Comparison of ENCODE assay signal across 8 cellular contexts in genomic region chr15:58331562-58331902, GRCh38.
A peak's percentile ranks its signal among the peaks of the same experiment; 100 is the strongest.
DNase-seq lines count a peak whose midpoint lies in the region; ATAC-seq and TF ChIP-seq lines count a peak whose summit lies in the region.

No MANE protein-coding gene starts in this region.

- ATAC-seq in CD4-positive, CD25-positive, alpha-beta regulatory T cell (ENCODE audit: low read depth in 2 of 2): no peak

- H3K79me2 ChIP-seq in OCI-LY1 (ENCODE audit: insufficient read depth, low read length): no peaks in the 10 kb centered on the region

- no peaks in the 10 kb centered on the region for H3K27me3 ChIP-seq in CD4-positive, CD25-positive, alpha-beta regulatory T cell (ENCODE audit: control insufficient read depth, insufficient read depth, low read length)
- H3K27me3 ChIP-seq in OCI-LY1 (ENCODE audit: insufficient read depth, low read length) (no peaks in the 10 kb centered on the region), dorsolateral prefrontal cortex (no peaks in the 10 kb centered on the region)

- H3K27ac ChIP-seq in CD4-positive, CD25-positive, alpha-beta regulatory T cell (ENCODE audit: insufficient read depth, low read length, poor library complexity, severe bottlenecking): no peak overlapping the region
- peak overlapping the region; percentile 43 for H3K27ac ChIP-seq in OCI-LY1 (ENCODE audit: low read depth, low read length, poor library complexity, severe bottlenecking)
- H3K27ac ChIP-seq in dorsolateral prefrontal cortex: peak overlapping the region; percentile 26 to 96 (median 90)

- no peak overlapping the region for H3K4me3 ChIP-seq in CD4-positive, CD25-positive, alpha-beta regulatory T cell (ENCODE audit: low read depth, low read length)
- peak overlapping the region; percentile 34 for H3K4me3 ChIP-seq in OCI-LY1 (ENCODE audit: low read depth, low read length, poor library complexity, severe bottlenecking)
- peak overlapping the region in 25 of 59 donors; percentile 2 to 42 (median 21) for H3K4me3 ChIP-seq in dorsolateral prefrontal cortex

- H3K27me3 Mint-ChIP-seq in CD4-positive, CD25-positive, alpha-beta regulatory T cell: peaks cover 1% of the 10 kb centered on the region
- H3K27me3 Mint-ChIP-seq in neural crest cell (ENCODE audit: low read depth): no peaks in the 10 kb centered on the region

- peak overlapping the region in 2 of 3 donors; percentile 83 to 84 for H3K27ac Mint-ChIP-seq in CD4-positive, CD25-positive, alpha-beta regulatory T cell
- H3K27ac Mint-ChIP-seq in neural crest cell (ENCODE audit: unreplicated experiment): peak overlapping the region; percentile 99

- peak overlapping the region; percentile 33; the same call in 1 of the 2 replicates for H3K9ac ChIP-seq in OCI-LY1 (ENCODE audit: low read length)

- no peaks in the 10 kb centered on the region for H3K36me3 ChIP-seq in CD4-positive, CD25-positive, alpha-beta regulatory T cell (ENCODE audit: control insufficient read depth, insufficient read depth, low read length)
- H3K36me3 ChIP-seq in OCI-LY1 (ENCODE audit: insufficient read depth, low read length): no peaks in the 10 kb centered on the region

- no peaks in the 10 kb centered on the region for H3K36me3 Mint-ChIP-seq in CD4-positive, CD25-positive, alpha-beta regulatory T cell
- peaks cover 2% of the 10 kb centered on the region for H3K36me3 Mint-ChIP-seq in neural crest cell (ENCODE audit: low read depth)

- no peaks in the 10 kb centered on the region for H3K9me2 ChIP-seq in OCI-LY1 (ENCODE audit: low read depth, low read length)

- H2AFZ ChIP-seq in OCI-LY1 (ENCODE audit: low read length): peak overlapping the region; percentile 48; the same call in 1 of the 2 replicates

- H3K4me1 Mint-ChIP-seq in CD4-positive, CD25-positive, alpha-beta regulatory T cell: peaks cover 13 to 25% (median 16%) of the 10 kb centered on the region in 4 donors
- peaks cover 37% of the 10 kb centered on the region for H3K4me1 Mint-ChIP-seq in neural crest cell

- DNase-seq in CD4-positive, CD25-positive, alpha-beta regulatory T cell: no peak
- DNase-seq in dorsolateral prefrontal cortex: no peak
- DNase-seq in neural crest cell (ENCODE audit: low read depth, low spot score): no peak
- no peak for DNase-seq in retina
- no peak for DNase-seq in amniotic stem cell (lab: John Stamatoyannopoulos, UW)
- no peak for DNase-seq in NCI-H2171 (lab: John Stamatoyannopoulos, UW)
- no peak for DNase-seq in activated CD8-positive, alpha-beta memory T cell treated with anti-CD3 and anti-CD28 coated beads, Interleukin-2, amount 50 U/mL, for 4 hours

- H3K9me3 ChIP-seq in CD4-positive, CD25-positive, alpha-beta regulatory T cell (ENCODE audit: control insufficient read depth in 2 of 2, low read length in 2 of 2): no peaks in the 10 kb centered on the region
- peaks cover 6% of the 10 kb centered on the region; the same call in 1 of the 2 replicates for H3K9me3 ChIP-seq in OCI-LY1 (ENCODE audit: low read length)

- TF ChIP-seq CTCF in OCI-LY1 (IDR thresholded peaks at IDR 0.05; ENCODE audit: low read length): no peak
- no peak for TF ChIP-seq CTCF in dorsolateral prefrontal cortex (IDR thresholded peaks at IDR 0.05 in 54 of 56, conservative IDR thresholded peaks at IDR 0.05 in 2 of 56; ENCODE audit: low read depth in 1 of 56, partially characterized antibody in 56 of 56)
- no peak for TF ChIP-seq CTCF in neural crest cell (conservative IDR thresholded peaks at IDR 0.05)

- intact Hi-C loops in dorsolateral prefrontal cortex (cut with DNase I): loop anchor here (5.0 kb wide), 4 partner anchors 61 to 441 kb away; partner anchors contain the start of gene MINDY2 (in 1 of the 2)

- peak overlapping the region; percentile 58 for H3K4me2 ChIP-seq in OCI-LY1 (ENCODE audit: low read length)

- H3K4me1 ChIP-seq in CD4-positive, CD25-positive, alpha-beta regulatory T cell (ENCODE audit: control insufficient read depth, insufficient read depth, low read length, poor library complexity, severe bottlenecking): peaks cover 15% of the 10 kb centered on the region
- peaks cover 31% of the 10 kb centered on the region for H3K4me1 ChIP-seq in OCI-LY1 (ENCODE audit: insufficient read depth, low read length, severe bottlenecking)

- no peaks in the 10 kb centered on the region for H3F3A ChIP-seq in OCI-LY1 (ENCODE audit: insufficient read depth, low read length)

- peaks cover 0 to 4% (median 0%) of the 10 kb centered on the region in 7 donors for H3K9me3 Mint-ChIP-seq in CD4-positive, CD25-positive, alpha-beta regulatory T cell
- H3K9me3 Mint-ChIP-seq in neural crest cell: peaks cover 9% of the 10 kb centered on the region

- H3K4me3 Mint-ChIP-seq in CD4-positive, CD25-positive, alpha-beta regulatory T cell: peak overlapping the region in 1 of 4 donors; percentile 11
- no peak overlapping the region for H3K4me3 Mint-ChIP-seq in neural crest cell

- no peaks in the 10 kb centered on the region for H4K20me1 ChIP-seq in OCI-LY1 (ENCODE audit: insufficient read depth, low read length)
